1 cellular context compared by ENCODE assay signal in genomic region chr14:49816118-49816517, GRCh38.
TF ChIP-seq lines count a peak whose summit lies in the region.
"Not testable (repeated sequence)": the region's sequence is repeated elsewhere in the genome, so short reads cannot be mapped to it uniquely, and the experiment has no call there.

No MANE protein-coding gene starts in this region.

TF ChIP-seq in HepG2, 621 proteins besides CTCF, POLR2A, EP300 and RAD21:
- 0 out of 2 replicates have a peak, but pooled peaks have one; percentile 27 for TF ChIP-seq POGZ (CRISPR knock-in tag; IDR thresholded peaks at IDR 0.05)
- 0 out of 2 replicates have a peak, but pooled peaks have one; percentile 34 for TF ChIP-seq TCF7 (IDR thresholded peaks at IDR 0.05; ENCODE audit: low read depth)
- 0 out of 2 replicates have a peak, but pooled peaks have one; percentile 23 for TF ChIP-seq NR2F2 (IDR thresholded peaks at IDR 0.05; ENCODE audit: borderline replicate concordance, low read depth)
- peak; percentile 61 for TF ChIP-seq HNF4A (CRISPR knock-in tag; IDR thresholded peaks at IDR 0.05)
- TF ChIP-seq ARID5B (CRISPR knock-in tag; IDR thresholded peaks at IDR 0.05) = 0 out of 2 replicates have a peak, but pooled peaks have one; percentile 13
- TF ChIP-seq SOX5 (CRISPR knock-in tag; IDR thresholded peaks at IDR 0.05; ENCODE audit: borderline replicate concordance) = 0 out of 2 replicates have a peak, but pooled peaks have one; percentile 33
- TF ChIP-seq SOX13 (IDR thresholded peaks at IDR 0.05) = not testable (repeated sequence)
- peak in 1 of 2 experiments; percentile 58; a peak in 2 of 4 replicates for TF ChIP-seq SOX13 (CRISPR knock-in tag; conservative IDR thresholded peaks at IDR 0.05 in 1 of 2, IDR thresholded peaks at IDR 0.05 in 1 of 2)
